Comparison of ENCODE assay signal across 19 cellular contexts in the genomic region with DNA sequence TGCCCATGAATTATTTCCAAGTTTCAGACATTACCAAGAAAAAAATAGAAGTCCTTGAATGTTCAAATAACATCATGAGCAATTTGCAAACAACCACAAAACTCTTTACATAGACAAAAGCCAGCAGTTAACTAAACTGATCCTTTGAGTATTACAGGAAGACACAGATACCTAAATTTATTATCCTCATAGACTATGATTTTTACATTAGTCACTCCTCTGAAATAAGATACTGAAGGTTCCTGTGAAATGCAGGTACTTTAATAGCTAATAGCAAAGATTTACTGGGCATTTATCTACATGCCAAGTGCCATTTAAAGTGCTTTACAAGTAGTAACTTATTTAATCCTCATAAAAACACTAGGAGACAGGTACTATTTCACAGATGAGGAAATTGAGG. TPM values are rescaled to one million over a fixed set of nuclear protein-coding genes. Genes with fewer than 3 reads are reported as not detected.
"Had no signal": no experiment of that assay in that cellular context is flagged by ENCODE, and none has a peak within 500 bp of the region (broad histone marks: within the 10 kb centered on the region; RNA-seq: fewer than 3 reads in every experiment).

No MANE protein-coding gene starts in this region.

- H3K27ac Mint-ChIP-seq: dendritic cell treated with granulocyte-macrophage colony-stimulating factor and Interleukin-4, amounts not matched to agents 40 ng/mL and 50 ng/mL, for 4 days had no signal

- H3K4me3 ChIP-seq: mucosa of descending colon, smooth muscle cell had no signal

- DNase-seq: erythroblast; foreskin melanocyte; head of caudate nucleus; hippocampal formation; left colon; left ventricle myocardium superior; mucosa of descending colon; naive thymus-derived CD8-positive, alpha-beta T cell; right cardiac atrium; stimulated activated CD4-positive, alpha-beta T cell treated with anti-CD3 and anti-CD28 coated beads, Interleukin-2, amount 100 ng/mL, for 48 hours; stimulated activated naive CD4-positive, alpha-beta T cell treated with Interleukin-2 at 50 U/mL for 16 hours; trophoblast cell had no signal

- H3K4me3 Mint-ChIP-seq: dendritic cell treated with granulocyte-macrophage colony-stimulating factor and Interleukin-4, amounts not matched to agents 40 ng/mL and 50 ng/mL, for 4 days; naive thymus-derived CD8-positive, alpha-beta T cell; neural crest cell had no signal

- H3K9me3 Mint-ChIP-seq: dendritic cell treated with granulocyte-macrophage colony-stimulating factor and Interleukin-4, amounts not matched to agents 40 ng/mL and 50 ng/mL, for 4 days; naive thymus-derived CD8-positive, alpha-beta T cell had no signal

- H3K27me3 Mint-ChIP-seq: dendritic cell treated with granulocyte-macrophage colony-stimulating factor and Interleukin-4, amounts not matched to agents 40 ng/mL and 50 ng/mL, for 4 days; naive thymus-derived CD8-positive, alpha-beta T cell had no signal

- H3K9me3 ChIP-seq: mucosa of descending colon had no signal

- H3K4me2 ChIP-seq: smooth muscle cell had no signal

- FAIRE-seq: endothelial cell of umbilical vein had no signal

- H3K4me1 Mint-ChIP-seq: neural crest cell had no signal

RNA-seq across cellular contexts. Expression of gene GPR82, which starts 37.7 kb away (rescaled TPM):
- total RNA-seq: endothelial cell of umbilical vein; kidney epithelial cell; lung microvascular endothelial cell; naive thymus-derived CD8-positive, alpha-beta T cell; neural crest cell; osteocyte; smooth muscle cell had no signal
- polyA plus RNA-seq: endothelial cell of umbilical vein had no signal
